ENCODE assay signal across 10 cellular contexts in the genomic region with DNA sequence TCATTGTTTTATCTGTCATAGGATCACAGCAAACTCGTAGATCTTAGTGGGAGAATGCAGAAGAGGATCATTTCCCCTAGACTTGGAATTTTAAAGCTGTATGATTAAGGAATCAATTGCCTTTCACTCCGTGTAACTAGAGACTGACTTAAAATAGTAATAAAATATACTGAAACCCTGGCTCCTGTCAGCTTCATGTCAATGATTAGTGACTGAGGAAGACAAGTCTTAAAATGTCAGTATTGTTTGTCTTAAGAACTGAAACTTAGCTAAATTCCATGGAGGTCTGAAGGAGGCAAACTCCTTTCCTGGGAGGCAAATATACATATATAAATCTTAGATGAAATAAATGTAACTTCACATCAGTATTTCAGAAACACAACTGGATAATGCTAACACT.
"Had no signal": no experiment of that assay in that cellular context is flagged by ENCODE, and none has a peak within 500 bp of the region (broad histone marks: within the 10 kb centered on the region; RNA-seq: fewer than 3 reads in every experiment).

No MANE protein-coding gene starts in this region.

- H3K36me3 ChIP-seq: HAP-1 had no signal

- H3K27ac Mint-ChIP-seq: GM23338, H9, HFFc6 had no signal

- ATAC-seq: GM23338, HCT116 had no signal

- H3K9ac ChIP-seq: GM23248 had no signal

- H3K4me3 Mint-ChIP-seq: GM23338, H9, HFFc6 had no signal

- H3K27ac ChIP-seq: GM23248 had no signal

- DNase-seq: GM23248, GOT3, H7, H9, HCEC 1CT, HFFc6 had no signal

- H2AFZ ChIP-seq: GM23248, GM23338 had no signal

- FAIRE-seq: H54 had no signal

- H3K4me3 ChIP-seq: GM23248, GM23338, HAP-1 had no signal
